In the genomic region with DNA sequence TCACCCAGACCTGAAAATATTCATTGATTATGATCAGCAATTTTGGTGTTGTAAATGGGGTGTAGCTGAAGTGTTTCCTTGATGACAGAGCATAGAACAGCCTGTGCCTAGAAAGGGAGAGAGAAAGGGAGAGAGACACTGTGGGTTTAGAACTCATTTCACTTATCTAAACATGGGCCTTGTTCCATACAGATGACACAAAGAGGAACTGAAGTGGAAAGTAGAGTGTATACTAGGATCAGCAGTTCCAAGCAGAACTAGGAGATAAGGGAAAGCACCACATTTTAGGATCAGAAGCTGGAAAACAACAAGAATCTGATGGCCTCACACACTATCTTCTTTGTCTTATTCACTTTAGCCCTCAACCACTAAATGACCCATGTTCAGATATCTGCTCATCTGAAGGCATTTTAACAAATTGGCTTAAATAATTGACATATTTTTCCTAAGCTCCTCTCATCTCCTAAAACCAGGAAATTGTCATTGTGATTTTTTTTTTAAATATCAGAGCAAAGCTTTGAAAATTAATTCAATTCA, we compare ENCODE assay signal across 16 cellular contexts.
"Had no signal": no experiment of that assay in that cellular context is flagged by ENCODE, and none has a peak within 500 bp of the region (broad histone marks: within the 10 kb centered on the region; RNA-seq: fewer than 3 reads in every experiment).

No MANE protein-coding gene starts in this region.

- H3K27ac Mint-ChIP-seq: memory B cell; natural killer cell treated with Interleukin-12 subunit alpha and Interleukin-12 subunit beta and Interleukin-15 and Interleukin-18, amount 100 ng/mL, for 72 hours; stimulated activated naive CD8-positive, alpha-beta T cell treated with anti-CD3 and anti-CD28 coated beads, Interleukin-15, Interleukin-2, amounts not matched to agents 100 ng/mL and 50 ng/mL, for 24 hours; type B pancreatic cell had no signal

- DNase-seq: activated CD4-positive, alpha-beta T cell treated with anti-CD3 and anti-CD28 coated beads, Interleukin-2, amount 50 U/mL, for 1 hour; activated naive CD4-positive, alpha-beta T cell treated with Interleukin-2 at 50 U/mL for 16 hours; aorta; dermis blood vessel endothelial cell; left ventricle myocardium superior; right cardiac atrium; small intestine; stimulated activated CD4-positive, alpha-beta T cell treated with anti-CD3 and anti-CD28 coated beads, Interleukin-4, amount 100 ng/mL, for 4 hours; stimulated activated CD8-positive, alpha-beta memory T cell treated with anti-CD3 and anti-CD28 coated beads, Interleukin-4, amount 100 ng/mL, for 48 hours had no signal

- H3K9me3 ChIP-seq: prostate gland had no signal

- H3K4me3 Mint-ChIP-seq: memory B cell; natural killer cell treated with Interleukin-12 subunit alpha and Interleukin-12 subunit beta and Interleukin-15 and Interleukin-18, amount 100 ng/mL, for 72 hours; stimulated activated naive CD8-positive, alpha-beta T cell treated with anti-CD3 and anti-CD28 coated beads, Interleukin-15, Interleukin-2, amounts not matched to agents 100 ng/mL and 50 ng/mL, for 24 hours; type B pancreatic cell had no signal

- H3K9me3 Mint-ChIP-seq: memory B cell; natural killer cell treated with Interleukin-12 subunit alpha and Interleukin-12 subunit beta and Interleukin-15 and Interleukin-18, amount 100 ng/mL, for 72 hours; stimulated activated naive CD8-positive, alpha-beta T cell treated with anti-CD3 and anti-CD28 coated beads, Interleukin-15, Interleukin-2, amounts not matched to agents 100 ng/mL and 50 ng/mL, for 24 hours had no signal

- H3K36me3 Mint-ChIP-seq: natural killer cell treated with Interleukin-12 subunit alpha and Interleukin-12 subunit beta and Interleukin-15 and Interleukin-18, amount 100 ng/mL, for 72 hours; type B pancreatic cell had no signal

- H3K4me3 ChIP-seq: prostate gland had no signal

- H3K27me3 Mint-ChIP-seq: memory B cell; natural killer cell treated with Interleukin-12 subunit alpha and Interleukin-12 subunit beta and Interleukin-15 and Interleukin-18, amount 100 ng/mL, for 72 hours; stimulated activated naive CD8-positive, alpha-beta T cell treated with anti-CD3 and anti-CD28 coated beads, Interleukin-15, Interleukin-2, amounts not matched to agents 100 ng/mL and 50 ng/mL, for 24 hours; type B pancreatic cell had no signal

- FAIRE-seq: bronchial epithelial cell, small intestine had no signal

- H3K4me1 Mint-ChIP-seq: memory B cell had no signal

- H3K36me3 ChIP-seq: prostate gland had no signal

- ATAC-seq: activated CD4-positive, CD25-positive, alpha-beta regulatory T cell treated with anti-CD3 and anti-CD28 coated beads, Interleukin-2, amount 50 U/mL, for 24 hours; left ventricle myocardium superior; natural killer cell treated with Interleukin-12 subunit alpha and Interleukin-12 subunit beta and Interleukin-15 and Interleukin-18, amount 100 ng/mL, for 72 hours; right cardiac atrium had no signal
